9 cellular contexts compared by ENCODE assay signal in the genomic region with DNA sequence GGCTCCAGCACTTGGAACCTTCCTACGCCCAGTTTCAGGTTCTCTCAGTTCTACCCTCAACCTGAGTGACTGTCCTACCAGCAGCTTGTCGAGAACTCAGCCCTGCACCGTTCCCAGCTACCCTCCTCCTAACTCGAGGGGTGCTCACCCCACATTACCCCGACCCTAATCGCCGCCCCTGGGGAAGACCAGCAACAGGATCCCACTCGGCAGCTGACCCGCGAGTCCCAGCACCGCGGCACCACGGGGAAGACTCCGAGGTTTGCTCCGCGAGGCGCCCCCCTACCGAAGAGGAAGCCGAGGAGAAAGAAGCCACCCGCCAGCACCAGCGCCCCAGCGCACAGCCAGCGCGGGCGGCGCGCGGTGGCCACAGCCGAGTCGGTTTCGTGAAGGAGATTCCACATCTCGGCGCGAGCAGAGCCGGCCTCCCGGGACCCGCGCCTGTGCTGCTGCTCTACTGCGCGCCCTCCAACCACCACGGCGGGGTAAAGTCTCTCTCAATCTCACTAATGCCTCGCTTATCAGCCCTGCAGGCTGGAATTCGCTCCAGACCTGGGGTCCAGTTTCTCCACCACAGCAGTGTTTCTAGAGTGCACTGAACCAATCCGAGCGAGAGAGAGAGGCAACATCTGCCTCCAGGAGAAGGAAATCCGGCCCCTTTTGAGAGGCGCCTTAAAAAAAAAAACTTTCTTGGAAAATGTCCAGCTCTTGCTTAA. TPM values are rescaled to one million over a fixed set of nuclear protein-coding genes. Genes with fewer than 3 reads are reported as not detected.
DNase-seq lines count a peak whose midpoint lies in the region; ATAC-seq and TF ChIP-seq lines count a peak whose summit lies in the region.
"Had no signal": no experiment of that assay in that cellular context is flagged by ENCODE, and none has a peak within 500 bp of the region (broad histone marks: within the 10 kb centered on the region; RNA-seq: fewer than 3 reads in every experiment).

A gene (minus strand): TSS at position 597 of the 716 bp plus-strand sequence. CDS start 193 bp downstream, at position 404.

- H3K4me2 ChIP-seq in hepatocyte: no peak within 1 kb of the TSS

- H3K27ac ChIP-seq in layer of hippocampus (ENCODE audit: low read depth, low read length) (peak within 1 kb of the TSS; percentile 92), thyroid gland (no peak within 1 kb of the TSS), hepatocyte (no peak within 1 kb of the TSS)

- TF ChIP-seq CTCF in astrocyte of the cerebellum (IDR thresholded peaks at IDR 0.05; ENCODE audit: low read depth, low read length, missing control alignments) (no peak), thyroid gland (IDR thresholded peaks at IDR 0.05) (no peak), hepatocyte (IDR thresholded peaks at IDR 0.05; ENCODE audit: poor library complexity) (no peak)

- H3K36me3 ChIP-seq in thyroid gland: no peaks in the 10 kb centered on the region
- no peaks in the 10 kb centered on the region for H3K36me3 ChIP-seq in hepatocyte (replicated peaks; ENCODE audit: insufficient read depth, low read depth)

- H3K9me2 ChIP-seq in hepatocyte (replicated peaks; ENCODE audit: insufficient read depth): no peaks in the 10 kb centered on the region

- no peaks in the 10 kb centered on the region for H4K20me1 ChIP-seq in hepatocyte (ENCODE audit: insufficient read depth, poor library complexity, severe bottlenecking)

- DNase-seq in DMS 273 (lab: John Stamatoyannopoulos, UW; ENCODE audit: unreplicated experiment): peak; percentile 3
- no peak for DNase-seq in DMS 273 treated with DMSO at 0.1 percent for 48 hours (lab: John Stamatoyannopoulos, UW)
- no peak for DNase-seq in astrocyte of the cerebellum (ENCODE audit: low read depth)
- peak; percentile 2 to 3 for DNase-seq in thyroid gland
- DNase-seq in A172 (ENCODE audit: low spot score): no peak
- DNase-seq in hepatocyte (ENCODE audit: low spot score): no peak
- DNase-seq: activated gamma-delta T cell had no signal

- no peak within 1 kb of the TSS for H2AFZ ChIP-seq in hepatocyte

- intact Hi-C loops in thyroid gland (cut with DNase I): no loop called here

- 2 to 8% methylated on average over 13 to 37 of the region's 48 CpGs for WGBS in thyroid gland, 2 donors
- WGBS in hepatocyte (ENCODE audit: low lambda C conversion rate, missing lambda C conversion rate): 94% methylated on average over 47 of the region's 48 CpGs

- in situ Hi-C loops in astrocyte of the cerebellum (cut with HindIII; ENCODE audit: low sequenced_read_pairs): no loop called here

- peak within 1 kb of the TSS; percentile 10 for H3K4me3 ChIP-seq in astrocyte of the cerebellum (ENCODE audit: low read depth, low read length)
- H3K4me3 ChIP-seq in thyroid gland (replicated peaks in 1 of 3): no peak within 1 kb of the TSS
- no peak within 1 kb of the TSS for H3K4me3 ChIP-seq in hepatocyte

- no peak for TF ChIP-seq POLR2A in thyroid gland (IDR thresholded peaks at IDR 0.05)

- H3K9me3 ChIP-seq in thyroid gland (no peaks in the 10 kb centered on the region), hepatocyte (ENCODE audit: low read depth) (no peaks in the 10 kb centered on the region)

- H3K27me3 ChIP-seq in layer of hippocampus (ENCODE audit: control insufficient read depth, insufficient read depth, low read length): no peaks in the 10 kb centered on the region
- no peaks in the 10 kb centered on the region for H3K27me3 ChIP-seq in thyroid gland
- H3K27me3 ChIP-seq in hepatocyte: no peaks in the 10 kb centered on the region

- H3K4me1 ChIP-seq in thyroid gland: no peaks in the 10 kb centered on the region
- H3K4me1 ChIP-seq in hepatocyte (ENCODE audit: insufficient read depth): no peaks in the 10 kb centered on the region

- ATAC-seq in HG03108 (IDR thresholded peaks at IDR 0.05; ENCODE audit: unreplicated experiment): no peak

- no peaks in the 10 kb centered on the region for H3K79me2 ChIP-seq in hepatocyte

RNA-seq across cellular contexts. Expression of the gene that starts here (rescaled TPM):
- total RNA-seq in thyroid gland: 10 to 100 TPM in 1 of 4 donors, under 1 TPM in 2, not detected in 1; 0.29 to 10.7 (median 0.46) TPM
- total RNA-seq in A172 (2014; rRNA removed; shearing (Covaris generic)): not detected in 2 replicates
- not detected in 2 replicates for total RNA-seq in hepatocyte
- not detected in 2 replicates for polyA plus RNA-seq in hepatocyte

Comparison
In these comparisons a context has a peak if more than half of its experiments do, and no peak if none do; other contexts are left out.
1. DNase-seq: peak in DMS 273 (single experiment) and thyroid gland (2 of 2); none in DMS 273 treated with DMSO at 0.1 percent for 48 hours (single experiment), astrocyte of the cerebellum (single experiment), A172 (single experiment) and hepatocyte (single experiment).